8 cellular contexts compared by ENCODE assay signal in genomic region chr2:173962036-173962435, GRCh38. TPM values are rescaled to one million over a fixed set of nuclear protein-coding genes. Genes with fewer than 3 reads are reported as not detected.
DNase-seq lines count a peak whose midpoint lies in the region; ATAC-seq and TF ChIP-seq lines count a peak whose summit lies in the region.

No MANE protein-coding gene starts in this region.

- no peak for DNase-seq in activated T-cell treated with anti-CD3 and anti-CD28 coated beads, Interleukin-2, amount 50 U/mL, for 24 hours
- DNase-seq in activated T-cell treated with anti-CD3 and anti-CD28 coated beads for 4 hours, result no peak
- DNase-seq in T-helper 17 cell, result no peak
- DNase-seq in glomerular visceral epithelial cell (ENCODE audit: extremely low spot score), result peak; percentile 32
- no peak for DNase-seq in thyroid gland
- no peak for DNase-seq in adrenal gland
- no peak for DNase-seq in ureter (ENCODE audit: low spot score)
- DNase-seq in NCI-H2029 treated with DMSO at 0.1 percent for 48 hours (lab: John Stamatoyannopoulos, UW), result no peak

- H3K4me3 Mint-ChIP-seq in activated T-cell treated with anti-CD3 and anti-CD28 coated beads, Interleukin-2, amount 50 U/mL, for 24 hours, result peak overlapping the region; percentile 84
- peak overlapping the region; percentile 96 for H3K4me3 Mint-ChIP-seq in T-helper 17 cell

- WGBS in thyroid gland, 2 donors, result 75 to 92% methylated on average over 1 of the region's 1 CpG
- WGBS in adrenal gland, 4 donors, result 49 to 74% (median 65%) methylated on average over 1 of the region's 1 CpG

- H3K27ac Mint-ChIP-seq in activated T-cell treated with anti-CD3 and anti-CD28 coated beads, Interleukin-2, amount 50 U/mL, for 24 hours, result peak overlapping the region; percentile 95
- peak overlapping the region; percentile 96 for H3K27ac Mint-ChIP-seq in T-helper 17 cell

- peaks cover 60% of the 10 kb centered on the region for H3K4me1 Mint-ChIP-seq in activated T-cell treated with anti-CD3 and anti-CD28 coated beads, Interleukin-2, amount 50 U/mL, for 24 hours (ENCODE audit: low read depth)
- H3K4me1 Mint-ChIP-seq in T-helper 17 cell, result peaks cover 49% of the 10 kb centered on the region

- no peaks in the 10 kb centered on the region for H3K27me3 Mint-ChIP-seq in activated T-cell treated with anti-CD3 and anti-CD28 coated beads, Interleukin-2, amount 50 U/mL, for 24 hours
- no peaks in the 10 kb centered on the region for H3K27me3 Mint-ChIP-seq in T-helper 17 cell

- intact Hi-C loops in thyroid gland (cut with DNase I), result no loop called here
- intact Hi-C loops in adrenal gland (cut with DNase I), result no loop called here

- H3K27me3 ChIP-seq in thyroid gland, result no peaks in the 10 kb centered on the region
- no peaks in the 10 kb centered on the region for H3K27me3 ChIP-seq in adrenal gland

- H3K27ac ChIP-seq in thyroid gland (peak overlapping the region in 2 of 3 donors; percentile 21 to 98), adrenal gland (peak overlapping the region in 2 of 5 donors; percentile 13 to 100)

- no peaks in the 10 kb centered on the region for H3K9me3 Mint-ChIP-seq in activated T-cell treated with anti-CD3 and anti-CD28 coated beads, Interleukin-2, amount 50 U/mL, for 24 hours

- H3K9me3 ChIP-seq in T-helper 17 cell (ENCODE audit: control insufficient read depth, low read length, poor library complexity, severe bottlenecking) (no peaks in the 10 kb centered on the region), thyroid gland (no peaks in the 10 kb centered on the region), adrenal gland (replicated peaks in 1 of 3) (peaks cover 0 to 4% (median 0%) of the 10 kb centered on the region in 3 donors)

- TF ChIP-seq POLR2A in thyroid gland (IDR thresholded peaks at IDR 0.05) (no peak), adrenal gland (IDR thresholded peaks at IDR 0.05) (no peak)

- H3K36me3 Mint-ChIP-seq in activated T-cell treated with anti-CD3 and anti-CD28 coated beads, Interleukin-2, amount 50 U/mL, for 24 hours (ENCODE audit: low read depth), result peaks cover 59% of the 10 kb centered on the region
- H3K36me3 Mint-ChIP-seq in T-helper 17 cell (ENCODE audit: low read depth), result peaks cover 2% of the 10 kb centered on the region

- TF ChIP-seq CTCF in thyroid gland (IDR thresholded peaks at IDR 0.05), result no peak
- no peak for TF ChIP-seq CTCF in adrenal gland (IDR thresholded peaks at IDR 0.05)

- no peaks in the 10 kb centered on the region for H3K36me3 ChIP-seq in thyroid gland
- no peaks in the 10 kb centered on the region for H3K36me3 ChIP-seq in adrenal gland (replicated peaks in 1 of 2)

- no peak for ATAC-seq in T-helper 17 cell

- H3K4me3 ChIP-seq in thyroid gland (replicated peaks in 1 of 3) (no peak overlapping the region), adrenal gland (peak overlapping the region in 1 of 4 donors; percentile 94)

- peaks cover 28 to 30% of the 10 kb centered on the region in 2 donors for H3K4me1 ChIP-seq in thyroid gland
- peaks cover 16 to 63% of the 10 kb centered on the region in 2 donors for H3K4me1 ChIP-seq in adrenal gland (replicated peaks in 1 of 2)

RNA-seq across cellular contexts. Expression of gene SP3, which starts 3.1 kb away (rescaled TPM):
- total RNA-seq in T-helper 17 cell (100 to 1,000 TPM; 123 to 155 TPM), thyroid gland (100 to 1,000 TPM; 152 to 237 (median 186) TPM), adrenal gland (100 to 1,000 TPM in 1 of 8 donors, 10 to 100 TPM in 7; 50.5 to 118 (median 56.4) TPM), ureter (104 TPM)
- polyA plus RNA-seq in adrenal gland, result 10 to 100 TPM in 1 of 3 donors, 1 to 10 TPM in 2; 8.9 to 42.5 (median 10.0) TPM
